10 cellular contexts compared by ENCODE assay signal in the genomic region with DNA sequence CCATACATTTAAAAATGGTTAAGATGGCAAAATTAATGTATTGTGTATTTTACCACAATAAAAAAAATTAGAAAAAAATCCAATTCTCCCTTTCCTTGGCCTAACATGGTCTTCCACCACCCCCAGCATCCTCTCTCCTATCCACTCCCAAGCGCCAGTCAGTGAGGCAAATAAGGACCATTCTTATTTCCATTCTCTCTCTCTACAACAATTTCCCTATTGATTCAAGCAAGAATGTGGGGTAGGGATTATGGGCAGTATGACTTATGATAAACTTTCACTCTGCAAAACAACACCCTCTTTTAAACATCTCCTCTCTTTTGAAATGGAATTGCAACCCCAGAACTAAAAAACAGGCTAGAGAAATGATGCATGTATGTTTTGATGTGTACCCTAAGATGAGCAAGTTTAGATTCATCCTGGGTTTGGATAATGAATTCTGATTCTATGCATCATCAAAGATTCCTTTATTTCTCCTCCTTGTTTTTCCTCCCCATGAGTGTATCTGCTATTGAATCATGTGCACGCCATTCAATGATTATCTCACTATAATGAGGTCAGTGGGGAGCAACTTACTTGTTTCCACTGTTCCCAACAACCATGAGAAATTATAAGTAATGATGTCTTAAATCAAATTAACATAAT. TPM values are rescaled to one million over a fixed set of nuclear protein-coding genes. Genes with fewer than 3 reads are reported as not detected.
DNase-seq lines count a peak whose midpoint lies in the region; ATAC-seq and TF ChIP-seq lines count a peak whose summit lies in the region.
"Had no signal": no experiment of that assay in that cellular context is flagged by ENCODE, and none has a peak within 500 bp of the region (broad histone marks: within the 10 kb centered on the region; RNA-seq: fewer than 3 reads in every experiment).

No MANE protein-coding gene starts in this region.

- DNase-seq in COLO829 (ENCODE audit: low spot score) (peak; percentile 63), SJSA1 (ENCODE audit: low read depth in 1 of 2, low spot score in 2 of 2) (peak in 1 of 2 experiments; percentile 61), fibroblast of lung (ENCODE audit: low read depth in 2 of 2) (peak; percentile 54 to 89), psoas muscle (no peak), Karpas-422 (no peak), NCI-H1694 treated with DMSO at 0.1 percent for 48 hours (lab: John Stamatoyannopoulos, UW) (no peak), lower leg skin (ENCODE audit: low spot score in 2 of 2) (no peak), UCSD-AML1 (lab: John Stamatoyannopoulos, UW; ENCODE audit: unreplicated experiment) (no peak)
- DNase-seq: activated CD4-positive, alpha-beta T cell treated with anti-CD3 and anti-CD28 coated beads, Interleukin-2, amount 50 U/mL, for 1 hour; activated naive CD8-positive, alpha-beta T cell treated with anti-CD3 and anti-CD28 coated beads, Interleukin-2, amount 10 ng/mL, durations not matched to agents 7 days and 5 days had no signal

- 89 to 93% (median 89%) methylated on average over 2 of the region's 2 CpGs for WGBS in psoas muscle, 3 donors
- 71 to 81% methylated on average over 2 of the region's 2 CpGs for WGBS in lower leg skin, 2 donors

- no peak for ATAC-seq in psoas muscle

- H3K9me2 ChIP-seq in Karpas-422 (replicated peaks; ENCODE audit: insufficient read depth, low read length): no peaks in the 10 kb centered on the region

- no peak for TF ChIP-seq POLR2A in lower leg skin (IDR thresholded peaks at IDR 0.05)

- H3K9me3 ChIP-seq in SJSA1 (replicated peaks): no peaks in the 10 kb centered on the region
- H3K9me3 ChIP-seq in fibroblast of lung (ENCODE audit: control insufficient read depth, insufficient read depth, low read depth, low read length): no peaks in the 10 kb centered on the region
- H3K9me3 ChIP-seq in psoas muscle: no peaks in the 10 kb centered on the region
- no peaks in the 10 kb centered on the region for H3K9me3 ChIP-seq in Karpas-422 (ENCODE audit: low read length)

- H4K20me1 ChIP-seq in fibroblast of lung (ENCODE audit: control insufficient read depth, extremely low read depth, insufficient read depth, low read length) (no peaks in the 10 kb centered on the region), Karpas-422 (ENCODE audit: insufficient read depth, low read depth, low read length) (no peaks in the 10 kb centered on the region)

- peaks cover 65% of the 10 kb centered on the region for H3K4me1 ChIP-seq in SJSA1 (replicated peaks)
- peaks cover 26% of the 10 kb centered on the region for H3K4me1 ChIP-seq in fibroblast of lung (ENCODE audit: control insufficient read depth, extremely low read depth, insufficient read depth, low read length)
- H3K4me1 ChIP-seq in psoas muscle: peaks cover 66% of the 10 kb centered on the region
- peaks cover 6% of the 10 kb centered on the region; the same call in 1 of the 2 replicates for H3K4me1 ChIP-seq in Karpas-422 (ENCODE audit: low read length)

- intact Hi-C loops in psoas muscle (cut with DNase I) (loop anchor here in 1 of 2 donors (10.0 kb wide), 1 partner anchor 157 kb away; no protein-coding TSS in a partner anchor), lower leg skin (cut with DNase I; ENCODE audit: low total_unique reads) (no loop called here)

- peaks cover 30% of the 10 kb centered on the region for H3K36me3 ChIP-seq in SJSA1
- H3K36me3 ChIP-seq in fibroblast of lung (ENCODE audit: control insufficient read depth, insufficient read depth, low read length): no peaks in the 10 kb centered on the region
- no peaks in the 10 kb centered on the region for H3K36me3 ChIP-seq in psoas muscle (ENCODE audit: insufficient read depth in 1 of 2, low read depth in 1 of 2)
- no peaks in the 10 kb centered on the region for H3K36me3 ChIP-seq in Karpas-422 (ENCODE audit: insufficient read depth, low read length)

- H3K27ac ChIP-seq in SJSA1: peak overlapping the region; percentile 96
- H3K27ac ChIP-seq in fibroblast of lung (ENCODE audit: insufficient read depth, low read length): peak overlapping the region; percentile 80
- peak overlapping the region; percentile 88 for H3K27ac ChIP-seq in psoas muscle
- H3K27ac ChIP-seq in Karpas-422 (ENCODE audit: low read length): no peak overlapping the region

- peaks cover 86% of the 10 kb centered on the region for H3K79me2 ChIP-seq in fibroblast of lung (ENCODE audit: control insufficient read depth, insufficient read depth, low read length)
- H3K79me2 ChIP-seq in Karpas-422 (ENCODE audit: low read length): no peaks in the 10 kb centered on the region

- H3K4me2 ChIP-seq in fibroblast of lung (ENCODE audit: extremely low read depth, insufficient read depth, low read length): peak overlapping the region; percentile 39
- H3K4me2 ChIP-seq in Karpas-422 (ENCODE audit: low read depth, low read length, poor library complexity, severe bottlenecking): no peak overlapping the region

- H2AFZ ChIP-seq in fibroblast of lung (ENCODE audit: low read length): no peak overlapping the region
- no peak overlapping the region for H2AFZ ChIP-seq in Karpas-422 (ENCODE audit: low read length)

- no peak for TF ChIP-seq CTCF in fibroblast of lung (conservative IDR thresholded peaks at IDR 0.05 in 1 of 2, IDR thresholded peaks at IDR 0.05 in 1 of 2; ENCODE audit: low read depth in 1 of 2, low read length in 2 of 2)
- no peak for TF ChIP-seq CTCF in psoas muscle (IDR thresholded peaks at IDR 0.05)
- TF ChIP-seq CTCF in lower leg skin (IDR thresholded peaks at IDR 0.05): no peak

- H3K4me3 ChIP-seq in SJSA1 (no peak overlapping the region), fibroblast of lung (replicated peaks in 1 of 4; ENCODE audit: control extremely low read depth in 1 of 4, insufficient read depth in 1 of 4, low read depth in 3 of 4, low read length in 4 of 4) (peak overlapping the region; percentile 16 to 98 (median 70)), psoas muscle (no peak overlapping the region), Karpas-422 (ENCODE audit: low read length) (no peak overlapping the region), lower leg skin (ENCODE audit: low read depth, poor library complexity, severe bottlenecking) (no peak overlapping the region)

- H3K27me3 ChIP-seq in SJSA1 (replicated peaks) (no peaks in the 10 kb centered on the region), fibroblast of lung (ENCODE audit: control insufficient read depth, insufficient read depth, low read length) (no peaks in the 10 kb centered on the region), psoas muscle (ENCODE audit: insufficient read depth in 3 of 3, low read length in 2 of 3) (no peaks in the 10 kb centered on the region), Karpas-422 (ENCODE audit: low read length) (no peaks in the 10 kb centered on the region)

- no peak overlapping the region for H3K9ac ChIP-seq in fibroblast of lung (ENCODE audit: insufficient read depth, low read length)
- H3K9ac ChIP-seq in Karpas-422 (ENCODE audit: low read length): no peak overlapping the region

RNA-seq across cellular contexts. Expression of a gene that starts 3.5 kb away (rescaled TPM):
- total RNA-seq in SJSA1 (2014; rRNA removed; shearing (Covaris generic)): 4.9 and 7.8 TPM in 2 replicates
- total RNA-seq in fibroblast of lung (16.2 and 44.6 TPM in 2 replicates), psoas muscle (1 to 10 TPM; 5.2 to 9.2 (median 7.1) TPM), lower leg skin (10 to 100 TPM; 15.7 to 22.5 (median 19.6) TPM)
- polyA plus RNA-seq in fibroblast of lung (22.0 and 25.2 TPM in 2 replicates), psoas muscle (1 to 10 TPM; 2.3 to 6.3 (median 2.6) TPM)
- polyA plus RNA-seq in fibroblast of lung (2012): 19.6 and 23.0 TPM in 2 replicates
- polyA minus RNA-seq in fibroblast of lung (ENCODE audit: low replicate concordance): 38.8 and 44.0 TPM in 2 replicates
- 1.2 TPM in 2 replicates for total RNA-seq in Karpas-422 (2014; rRNA removed; shearing (Covaris generic); ENCODE audit: low replicate concordance)

Comparison
In these comparisons a context has a peak if more than half of its experiments do, and no peak if none do; other contexts are left out.
1. DNase-seq: peak in COLO829 (single experiment) and fibroblast of lung (2 of 2); none in psoas muscle (0 of 2), Karpas-422 (single experiment), NCI-H1694 treated with DMSO at 0.1 percent for 48 hours (single experiment), lower leg skin (0 of 2) and UCSD-AML1 (single experiment).
2. H3K4me3 ChIP-seq: peak in fibroblast of lung (4 of 4); none in SJSA1 (single experiment), psoas muscle (single experiment), Karpas-422 (single experiment) and lower leg skin (single experiment).